In genomic region chr15:92733934-92734521, GRCh38 we compare ENCODE assay signal across 8 cellular contexts.
A peak's percentile ranks its signal among the peaks of the same experiment; 100 is the strongest.
DNase-seq lines count a peak whose midpoint lies in the region; ATAC-seq, FAIRE-seq and TF ChIP-seq lines count a peak whose summit lies in the region.

No MANE protein-coding gene starts in this region.

- ATAC-seq in CD4-positive, alpha-beta T cell (ENCODE audit: poor library complexity): no peak
- ATAC-seq in GM12878 (peak; percentile 52), HG02884 (IDR thresholded peaks at IDR 0.05; ENCODE audit: unreplicated experiment) (no peak)

- in situ Hi-C loops in GM12878 (cut with MboI): no loop called here

- RAD21 ChIA-PET in GM12878 (lab: Charles Lee; ENCODE audit: unreplicated experiment): no interaction called here

- peak overlapping the region; percentile 79 for H2AFZ ChIP-seq in GM12878 (ENCODE audit: control insufficient read depth, low read depth, low read length)

- H3K4me1 Mint-ChIP-seq in CD4-positive, alpha-beta T cell (ENCODE audit: low read depth): no peaks in the 10 kb centered on the region

- no peak for TF ChIP-seq EP300 in GM12878 (IDR thresholded peaks at IDR 0.05; ENCODE audit: borderline replicate concordance in 1 of 2, control insufficient read depth in 1 of 2, low read depth in 2 of 2, low read length in 2 of 2)

- no peak for TF ChIP-seq RAD21 in GM12878 (IDR thresholded peaks at IDR 0.05; ENCODE audit: insufficient read depth, low read depth, low read length)

- peak overlapping the region; percentile 51 for H3K4me3 Mint-ChIP-seq in CD4-positive, alpha-beta T cell

- FAIRE-seq in GM12878 (lab: Jason Lieb, UNC) (no peak), RCC 7860 (lab: Jason Lieb, UNC) (no peak)

- peak in 1 of 10 experiments; percentile 3 for DNase-seq in CD4-positive, alpha-beta T cell
- DNase-seq in NCI-H2081 (lab: John Stamatoyannopoulos, UW) (peak; percentile 62 to 75), GM12878 (ENCODE audit: low read depth, low spot score) (no peak), skeletal muscle cell (ENCODE audit: low read depth) (no peak), RCC 7860 (ENCODE audit: low spot score) (no peak), hepatic stellate cell (ENCODE audit: low spot score) (no peak)

- TF ChIP-seq POLR2A in GM12878 (IDR thresholded peaks at IDR 0.05; ENCODE audit: low read depth, low read length): no peak

- H3K9ac ChIP-seq in GM12878 (ENCODE audit: control insufficient read depth, insufficient read depth, low read length) (no peak overlapping the region), iPS-20b (ENCODE audit: low read depth, low read length) (peak overlapping the region; percentile 84; the same call in 1 of the 2 replicates)

- H3K9me3 Mint-ChIP-seq in CD4-positive, alpha-beta T cell: peaks cover 2% of the 10 kb centered on the region

- H3K4me1 ChIP-seq in GM12878 (ENCODE audit: control insufficient read depth, insufficient read depth, low read length): no peaks in the 10 kb centered on the region
- H3K4me1 ChIP-seq in iPS-20b (ENCODE audit: insufficient read depth, low read length): no peaks in the 10 kb centered on the region

- H3K79me2 ChIP-seq in GM12878 (ENCODE audit: control insufficient read depth, insufficient read depth, low read length): no peaks in the 10 kb centered on the region

- peaks cover 42% of the 10 kb centered on the region for H3K27me3 Mint-ChIP-seq in CD4-positive, alpha-beta T cell

- TF ChIP-seq CTCF in CD4-positive, alpha-beta T cell (IDR thresholded peaks at IDR 0.05): no peak
- TF ChIP-seq CTCF in GM12878 (IDR thresholded peaks at IDR 0.05 in 2 of 3, conservative IDR thresholded peaks at IDR 0.05 in 1 of 3; ENCODE audit: control insufficient read depth in 2 of 3, extremely low read depth in 1 of 3, insufficient read depth in 1 of 3, low read depth in 3 of 3, low read length in 3 of 3): no peak

- H3K36me3 Mint-ChIP-seq in CD4-positive, alpha-beta T cell (ENCODE audit: low read depth): peaks cover 4% of the 10 kb centered on the region

- H3K27ac ChIP-seq in CD4-positive, alpha-beta T cell (ENCODE audit: low read depth, low read length): no peak overlapping the region
- no peak overlapping the region for H3K27ac ChIP-seq in GM12878 (ENCODE audit: control insufficient read depth, insufficient read depth)
- H3K27ac ChIP-seq in iPS-20b (ENCODE audit: low read length): no peak overlapping the region

- CTCF ChIA-PET in CD4-positive, alpha-beta T cell (lab: Charles Lee): no interaction called here
- CTCF ChIA-PET in GM12878 (lab: Yijun Ruan, JAX): interaction anchor here (0.7 kb wide), 1 partner anchor 9 kb away, joined by 3 read pairs; no protein-coding TSS in a partner anchor

- H3K27me3 ChIP-seq in CD4-positive, alpha-beta T cell (ENCODE audit: control insufficient read depth, insufficient read depth, low read length): peaks cover 5% of the 10 kb centered on the region
- H3K27me3 ChIP-seq in GM12878 (replicated peaks in 1 of 2; ENCODE audit: control insufficient read depth in 2 of 2, insufficient read depth in 2 of 2, low read length in 1 of 2) (no peaks in the 10 kb centered on the region; a peak in 1 of 4 replicates), iPS-20b (ENCODE audit: insufficient read depth, low read length) (no peaks in the 10 kb centered on the region)

- no TSS peak for BruUV-seq in GM12878 (replicated peaks; lab: Mats Ljungman, UMichigan)

- no peaks in the 10 kb centered on the region for H3K9me3 ChIP-seq in CD4-positive, alpha-beta T cell (ENCODE audit: control insufficient read depth, low read length)
- no peaks in the 10 kb centered on the region for H3K9me3 ChIP-seq in GM12878 (replicated peaks; ENCODE audit: control insufficient read depth, insufficient read depth, low read length)
- no peaks in the 10 kb centered on the region for H3K9me3 ChIP-seq in iPS-20b (ENCODE audit: insufficient read depth, low read depth, low read length)

- no peaks in the 10 kb centered on the region for H4K20me1 ChIP-seq in GM12878 (ENCODE audit: control insufficient read depth, insufficient read depth)

- H3K4me3 ChIP-seq in GM12878 (peak overlapping the region; percentile 45; the same call in 1 of the 2 replicates), iPS-20b (ENCODE audit: low read length) (peak overlapping the region; percentile 69), skeletal muscle cell (ENCODE audit: low read depth, low read length) (peak overlapping the region; percentile 38)

- H3K36me3 ChIP-seq in GM12878 (ENCODE audit: control insufficient read depth in 2 of 2, insufficient read depth in 2 of 2, low read length in 1 of 2) (no peaks in the 10 kb centered on the region), iPS-20b (ENCODE audit: insufficient read depth, low read depth, low read length) (no peaks in the 10 kb centered on the region)

- no peak overlapping the region for H3K27ac Mint-ChIP-seq in CD4-positive, alpha-beta T cell

- POLR2A ChIA-PET in CD4-positive, alpha-beta T cell (lab: Charles Lee): no interaction called here
- POLR2A ChIA-PET in GM12878 (lab: Charles Lee): no interaction called here

- intact Hi-C loops in CD4-positive, alpha-beta T cell (cut with DNase I, micrococcal nuclease): no loop called here
- intact Hi-C loops in GM12878 (cut with micrococcal nuclease; ENCODE audit: unreplicated experiment): no loop called here

- peak overlapping the region; percentile 55 for H3K4me2 ChIP-seq in GM12878 (ENCODE audit: control insufficient read depth, insufficient read depth)

- WGBS in GM12878 (ENCODE audit: insufficient coverage, insufficient replicate concordance, low lambda C conversion rate, missing lambda C conversion rate): 45% methylated on average over 31 of the region's 33 CpGs

- SMC1A ChIA-PET in GM12878 (lab: Charles Lee; ENCODE audit: uncharacterized antibody, unreplicated experiment): no interaction called here

TF ChIP-seq in GM12878, 131 proteins besides CTCF, POLR2A, EP300 and RAD21:
- no peak for TF ChIP-seq SMAD1 (IDR thresholded peaks at IDR 0.05; ENCODE audit: low read depth, partially characterized antibody)

Comparison
In these comparisons a context has a peak if more than half of its experiments do, and no peak if none do; other contexts are left out.
1. DNase-seq: peak in NCI-H2081 (2 of 2); none in GM12878 (single experiment), skeletal muscle cell (single experiment), RCC 7860 (single experiment) and hepatic stellate cell (single experiment).
2. Peak in every context shown above with its lines, with median percentiles within 50 percentile points of each other: H3K4me3 ChIP-seq.